In the genomic region with DNA sequence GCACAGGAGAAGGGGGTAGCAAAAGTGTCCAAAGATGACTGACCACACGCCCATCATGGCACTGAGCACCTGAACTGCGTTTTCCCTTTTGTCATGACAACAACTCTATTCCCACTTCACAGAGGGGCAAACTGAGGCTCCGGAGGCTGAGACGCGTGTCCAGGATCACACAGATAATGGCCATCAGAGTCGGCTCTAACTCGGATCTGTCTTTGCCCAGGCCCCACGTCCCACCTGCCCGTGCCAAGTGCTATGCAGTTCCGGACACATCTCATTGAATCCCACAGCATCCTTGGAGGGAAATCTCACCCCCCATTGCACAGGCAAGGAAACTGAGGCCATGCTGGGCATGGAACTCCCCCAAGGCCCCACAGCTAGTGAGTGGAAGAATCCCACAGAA, we compare ENCODE assay signal across 23 cellular contexts.
DNase-seq lines count a peak whose midpoint lies in the region; TF ChIP-seq lines count a peak whose summit lies in the region.
"Had no signal": no experiment of that assay in that cellular context is flagged by ENCODE, and none has a peak within 500 bp of the region (broad histone marks: within the 10 kb centered on the region; RNA-seq: fewer than 3 reads in every experiment).

No MANE protein-coding gene starts in this region.

- WGBS in endodermal cell (ENCODE audit: insufficient coverage in 1 of 2, insufficient read length in 1 of 2), 2 experiments: 90 to 93% methylated on average over 9 to 10 of the region's 10 CpGs
- WGBS in spleen, 5 donors: 87 to 97% (median 94%) methylated on average over 10 of the region's 10 CpGs
- 82 to 95% (median 94%) methylated on average over 10 of the region's 10 CpGs for WGBS in stomach, 5 donors

- TF ChIP-seq CTCF in chondrocyte (IDR thresholded peaks at IDR 0.05) (no peak), endodermal cell (conservative IDR thresholded peaks at IDR 0.05) (no peak), nephron progenitor cell (IDR thresholded peaks at IDR 0.05) (no peak), spleen (IDR thresholded peaks at IDR 0.05 in 8 of 11, conservative IDR thresholded peaks at IDR 0.05 in 3 of 11) (no peak), stomach (IDR thresholded peaks at IDR 0.05) (no peak)

- peak; percentile 51 for DNase-seq in chondrocyte (ENCODE audit: low spot score)
- peak; percentile 7 for DNase-seq in endodermal cell
- no peak for DNase-seq in nephron progenitor cell
- peak; percentile 37 for DNase-seq in spleen
- no peak for DNase-seq in stomach
- DNase-seq in activated T-helper 1 cell treated with anti-CD3 and anti-CD28 coated beads, Interleukin-12 subunit alpha, Interleukin-12 subunit beta, Interleukin-2, Interleukin-4 antibody, amounts not matched to agents 30 ng/mL and 10 ng/mL and 1 ng/mL, durations not matched to agents 14 hours and 24 hours and 36 hours (ENCODE audit: low spot score): no peak
- no peak for DNase-seq in cerebellar cortex (ENCODE audit: low spot score)
- DNase-seq in NCI-H2227 treated with DMSO at 0.1 percent for 48 hours (lab: John Stamatoyannopoulos, UW): no peak
- DNase-seq: ACHN; BE2C; C1 segment of cervical spinal cord; CD4-positive, CD25-positive, alpha-beta regulatory T cell; CD8-positive, alpha-beta memory T cell; COR-L47; DMS 273 treated with DMSO at 0.1 percent for 48 hours; DMS53; DND-41; EL; GM23248; HCEC 1CT; IMR-90 had no signal

- no peak overlapping the region for H3K9ac ChIP-seq in endodermal cell (ENCODE audit: extremely low read depth, low read length, poor library complexity, severe bottlenecking)
- H3K9ac ChIP-seq: GM23248 had no signal

- H3K27me3 ChIP-seq in endodermal cell (ENCODE audit: control insufficient read depth, insufficient read depth, low read length, poor library complexity, severe bottlenecking): no peaks in the 10 kb centered on the region
- H3K27me3 ChIP-seq in spleen (replicated peaks in 1 of 7): peaks cover 0 to 36% (median 4%) of the 10 kb centered on the region in 7 donors
- peaks cover 0 to 28% (median 4%) of the 10 kb centered on the region in 3 donors for H3K27me3 ChIP-seq in stomach
- H3K27me3 ChIP-seq: BE2C had no signal

- no peak for TF ChIP-seq EP300 in stomach (IDR thresholded peaks at IDR 0.05)

- H3K4me3 ChIP-seq in endodermal cell (ENCODE audit: low read length) (no peak overlapping the region), spleen (no peak overlapping the region), stomach (no peak overlapping the region)
- H3K4me3 ChIP-seq: GM12878, GM23248 had no signal

- H3K36me3 Mint-ChIP-seq in chondrocyte (ENCODE audit: low read depth) (no peaks in the 10 kb centered on the region), endodermal cell (ENCODE audit: low read depth) (no peaks in the 10 kb centered on the region), nephron progenitor cell (ENCODE audit: low read depth) (no peaks in the 10 kb centered on the region)
- H3K36me3 Mint-ChIP-seq in activated T-helper 1 cell treated with anti-CD3 and anti-CD28 coated beads, Interleukin-12 subunit alpha, Interleukin-12 subunit beta, Interleukin-2, Interleukin-4 antibody, amounts not matched to agents 30 ng/mL and 10 ng/mL and 1 ng/mL, durations not matched to agents 14 hours and 24 hours and 36 hours (ENCODE audit: low read depth): no peaks in the 10 kb centered on the region
- H3K36me3 Mint-ChIP-seq: CD4-positive, CD25-positive, alpha-beta regulatory T cell; CD8-positive, alpha-beta memory T cell had no signal

- H3K9me3 Mint-ChIP-seq in chondrocyte (ENCODE audit: low read depth) (no peaks in the 10 kb centered on the region), endodermal cell (no peaks in the 10 kb centered on the region), nephron progenitor cell (no peaks in the 10 kb centered on the region)
- no peaks in the 10 kb centered on the region for H3K9me3 Mint-ChIP-seq in activated T-helper 1 cell treated with anti-CD3 and anti-CD28 coated beads, Interleukin-12 subunit alpha, Interleukin-12 subunit beta, Interleukin-2, Interleukin-4 antibody, amounts not matched to agents 30 ng/mL and 10 ng/mL and 1 ng/mL, durations not matched to agents 14 hours and 24 hours and 36 hours
- H3K9me3 Mint-ChIP-seq: CD4-positive, CD25-positive, alpha-beta regulatory T cell; CD8-positive, alpha-beta memory T cell had no signal

- H3K36me3 ChIP-seq in endodermal cell (ENCODE audit: control insufficient read depth, insufficient read depth, low read length) (no peaks in the 10 kb centered on the region), spleen (no peaks in the 10 kb centered on the region), stomach (no peaks in the 10 kb centered on the region)
- H3K36me3 ChIP-seq: BE2C had no signal

- H3K27me3 Mint-ChIP-seq in chondrocyte (ENCODE audit: low read depth) (peaks cover 29% of the 10 kb centered on the region), endodermal cell (ENCODE audit: insufficient read depth) (no peaks in the 10 kb centered on the region), nephron progenitor cell (ENCODE audit: low read depth, poor library complexity) (peaks cover 11% of the 10 kb centered on the region)
- peaks cover 2% of the 10 kb centered on the region for H3K27me3 Mint-ChIP-seq in activated T-helper 1 cell treated with anti-CD3 and anti-CD28 coated beads, Interleukin-12 subunit alpha, Interleukin-12 subunit beta, Interleukin-2, Interleukin-4 antibody, amounts not matched to agents 30 ng/mL and 10 ng/mL and 1 ng/mL, durations not matched to agents 14 hours and 24 hours and 36 hours (ENCODE audit: insufficient read depth)

- no peak overlapping the region for H3K27ac Mint-ChIP-seq in chondrocyte (ENCODE audit: unreplicated experiment)
- H3K27ac Mint-ChIP-seq in endodermal cell: no peak overlapping the region
- peak overlapping the region; percentile 13 for H3K27ac Mint-ChIP-seq in nephron progenitor cell
- no peak overlapping the region for H3K27ac Mint-ChIP-seq in activated T-helper 1 cell treated with anti-CD3 and anti-CD28 coated beads, Interleukin-12 subunit alpha, Interleukin-12 subunit beta, Interleukin-2, Interleukin-4 antibody, amounts not matched to agents 30 ng/mL and 10 ng/mL and 1 ng/mL, durations not matched to agents 14 hours and 24 hours and 36 hours
- H3K27ac Mint-ChIP-seq: CD4-positive, CD25-positive, alpha-beta regulatory T cell; CD8-positive, alpha-beta memory T cell had no signal

- no peaks in the 10 kb centered on the region for H3K4me1 Mint-ChIP-seq in chondrocyte (ENCODE audit: low read depth)
- H3K4me1 Mint-ChIP-seq in endodermal cell: peaks cover 12% of the 10 kb centered on the region
- H3K4me1 Mint-ChIP-seq in nephron progenitor cell: peaks cover 56% of the 10 kb centered on the region
- no peaks in the 10 kb centered on the region for H3K4me1 Mint-ChIP-seq in activated T-helper 1 cell treated with anti-CD3 and anti-CD28 coated beads, Interleukin-12 subunit alpha, Interleukin-12 subunit beta, Interleukin-2, Interleukin-4 antibody, amounts not matched to agents 30 ng/mL and 10 ng/mL and 1 ng/mL, durations not matched to agents 14 hours and 24 hours and 36 hours (ENCODE audit: low read depth)
- H3K4me1 Mint-ChIP-seq: CD4-positive, CD25-positive, alpha-beta regulatory T cell; CD8-positive, alpha-beta memory T cell had no signal

- TF ChIP-seq POLR2A in spleen (IDR thresholded peaks at IDR 0.05): no peak
- no peak for TF ChIP-seq POLR2A in stomach (IDR thresholded peaks at IDR 0.05)

- intact Hi-C loops in spleen (cut with DNase I; ENCODE audit: low total_unique reads): no loop called here
- intact Hi-C loops in stomach (cut with DNase I; ENCODE audit: low total_unique reads): no loop called here
- intact Hi-C loops in activated T-helper 1 cell treated with anti-CD3 and anti-CD28 coated beads, Interleukin-12 subunit alpha, Interleukin-12 subunit beta, Interleukin-2, Interleukin-4 antibody, amounts not matched to agents 30 ng/mL and 10 ng/mL and 1 ng/mL, durations not matched to agents 14 hours and 24 hours and 36 hours (cut with micrococcal nuclease): no loop called here

- H3K4me1 ChIP-seq in endodermal cell (ENCODE audit: control insufficient read depth, insufficient read depth, low read length) (no peaks in the 10 kb centered on the region), spleen (no peaks in the 10 kb centered on the region), stomach (no peaks in the 10 kb centered on the region)
- H3K4me1 ChIP-seq: BE2C had no signal

- H3K4me3 Mint-ChIP-seq in chondrocyte (ENCODE audit: unreplicated experiment): no peak overlapping the region
- no peak overlapping the region for H3K4me3 Mint-ChIP-seq in endodermal cell
- no peak overlapping the region for H3K4me3 Mint-ChIP-seq in nephron progenitor cell
- H3K4me3 Mint-ChIP-seq in activated T-helper 1 cell treated with anti-CD3 and anti-CD28 coated beads, Interleukin-12 subunit alpha, Interleukin-12 subunit beta, Interleukin-2, Interleukin-4 antibody, amounts not matched to agents 30 ng/mL and 10 ng/mL and 1 ng/mL, durations not matched to agents 14 hours and 24 hours and 36 hours: no peak overlapping the region
- H3K4me3 Mint-ChIP-seq: CD4-positive, CD25-positive, alpha-beta regulatory T cell; CD8-positive, alpha-beta memory T cell had no signal

- no peaks in the 10 kb centered on the region for H3K9me3 ChIP-seq in endodermal cell (ENCODE audit: control insufficient read depth, low read length)
- H3K9me3 ChIP-seq in spleen: no peaks in the 10 kb centered on the region
- no peaks in the 10 kb centered on the region for H3K9me3 ChIP-seq in stomach
- H3K9me3 ChIP-seq: BE2C had no signal

- H3K27ac ChIP-seq in endodermal cell (ENCODE audit: low read depth, low read length): no peak overlapping the region
- no peak overlapping the region for H3K27ac ChIP-seq in spleen
- no peak overlapping the region for H3K27ac ChIP-seq in stomach
- H3K27ac ChIP-seq: GM23248, HL-60 had no signal

Comparison
In these comparisons a context has a peak if more than half of its experiments do, and no peak if none do; other contexts are left out.
1. DNase-seq: peak in chondrocyte (single experiment), endodermal cell (single experiment) and spleen (single experiment); none in nephron progenitor cell (single experiment), stomach (single experiment), activated T-helper 1 cell treated with anti-CD3 and anti-CD28 coated beads, Interleukin-12 subunit alpha, Interleukin-12 subunit beta, Interleukin-2, Interleukin-4 antibody, amounts not matched to agents 30 ng/mL and 10 ng/mL and 1 ng/mL, durations not matched to agents 14 hours and 24 hours and 36 hours (single experiment), cerebellar cortex (single experiment) and NCI-H2227 treated with DMSO at 0.1 percent for 48 hours (single experiment).